In genomic region chr3:107740992-107741896, GRCh38 we compare ENCODE assay signal across 8 cellular contexts.
DNase-seq lines count a peak whose midpoint lies in the region; ATAC-seq, FAIRE-seq and TF ChIP-seq lines count a peak whose summit lies in the region.

No MANE protein-coding gene starts in this region.

- H2AFZ ChIP-seq in KMS-11 (ENCODE audit: low read depth) (no peak overlapping the region), K562 (ENCODE audit: low read depth, low read length) (no peak overlapping the region)

- TF ChIP-seq EP300 in K562 (IDR thresholded peaks at IDR 0.05; ENCODE audit: low read length), result no peak

- H3K4me3 Mint-ChIP-seq in CD4-positive, alpha-beta T cell, result no peak overlapping the region

- H3K36me3 ChIP-seq in KMS-11 (ENCODE audit: insufficient read depth), result no peaks in the 10 kb centered on the region
- no peaks in the 10 kb centered on the region; the same call in 2 of the 3 replicates for H3K36me3 ChIP-seq in K562 (ENCODE audit: control insufficient read depth, insufficient read depth, low read length)

- no peak overlapping the region for H3K27ac Mint-ChIP-seq in CD4-positive, alpha-beta T cell

- H3K9ac ChIP-seq in KMS-11, result no peak overlapping the region
- no peak overlapping the region for H3K9ac ChIP-seq in K562 (ENCODE audit: insufficient read depth in 1 of 2, low read depth in 2 of 2, low read length in 2 of 2)

- H4K20me1 ChIP-seq in KMS-11 (ENCODE audit: insufficient read depth) (no peaks in the 10 kb centered on the region), K562 (replicated peaks; ENCODE audit: control insufficient read depth, insufficient read depth, low read length) (no peaks in the 10 kb centered on the region)

- no peaks in the 10 kb centered on the region for H3K9me1 ChIP-seq in K562 (ENCODE audit: control insufficient read depth, insufficient read depth, low read length)

- TF ChIP-seq RAD21 in K562 (CRISPR knock-in tag; conservative IDR thresholded peaks at IDR 0.05 in 1 of 2, IDR thresholded peaks at IDR 0.05 in 1 of 2), result peak; percentile 52 to 57

- H3K79me2 ChIP-seq in KMS-11 (ENCODE audit: insufficient read depth, low read depth) (no peaks in the 10 kb centered on the region), K562 (ENCODE audit: control insufficient read depth, insufficient read depth, low read length) (no peaks in the 10 kb centered on the region)

- in situ Hi-C loops in K562 (cut with MboI), result no loop called here

- CTCF ChIA-PET in CD4-positive, alpha-beta T cell (lab: Charles Lee), result interaction anchor here (1.0 to 2.4 kb wide), 7 partner anchors 51 to 84 kb away, joined by 3 to 13 read pairs (median 6); no protein-coding TSS in a partner anchor
- CTCF ChIA-PET in K562 (lab: Yijun Ruan, JAX; ENCODE audit: low intra/inter-chr PET ratio), result interaction anchor here (1.3 to 1.6 kb wide), 3 partner anchors 64 to 167 kb away, joined by 3 to 7 read pairs (median 6); no protein-coding TSS in a partner anchor

- peaks cover 28% of the 10 kb centered on the region for H3K36me3 Mint-ChIP-seq in CD4-positive, alpha-beta T cell (ENCODE audit: low read depth)

- no peaks in the 10 kb centered on the region for H3K27me3 ChIP-seq in CD4-positive, alpha-beta T cell (ENCODE audit: control insufficient read depth, insufficient read depth, low read length)
- H3K27me3 ChIP-seq in KMS-11 (ENCODE audit: insufficient read depth, low read depth), result no peaks in the 10 kb centered on the region
- H3K27me3 ChIP-seq in K562 (ENCODE audit: control insufficient read depth in 2 of 2, insufficient read depth in 2 of 2, low read length in 2 of 2), result no peaks in the 10 kb centered on the region

- H3K27me3 Mint-ChIP-seq in CD4-positive, alpha-beta T cell, result no peaks in the 10 kb centered on the region

- intact Hi-C loops in CD4-positive, alpha-beta T cell (cut with DNase I, micrococcal nuclease), result loop anchor here (1.0 to 5.0 kb wide), 7 partner anchors 62 to 505 kb away; no protein-coding TSS in a partner anchor
- intact Hi-C loops in K562 (cut with micrococcal nuclease), result loop anchor here (5.0 kb wide), 2 partner anchors 64 to 504 kb away; no protein-coding TSS in a partner anchor

- ATAC-seq in CD4-positive, alpha-beta T cell (ENCODE audit: poor library complexity), result no peak
- ATAC-seq in K562, result no peak
- ATAC-seq in GM21526 (IDR thresholded peaks at IDR 0.05; ENCODE audit: low FRiP score, unreplicated experiment), result no peak
- ATAC-seq in HG02759 (IDR thresholded peaks at IDR 0.05; ENCODE audit: unreplicated experiment), result no peak

- peak; percentile 71 for TF ChIP-seq CTCF in CD4-positive, alpha-beta T cell (IDR thresholded peaks at IDR 0.05)
- TF ChIP-seq CTCF in KMS-11 (conservative IDR thresholded peaks at IDR 0.05; ENCODE audit: low read depth, low read length), result peak; percentile 45
- TF ChIP-seq CTCF in K562 (IDR thresholded peaks at IDR 0.05 in 2 of 3, conservative IDR thresholded peaks at IDR 0.05 in 1 of 3; ENCODE audit: insufficient read depth in 2 of 3, low read depth in 1 of 3, low read length in 3 of 3), result peak in 2 of 3 experiments; percentile 18 to 57; a peak in 3 of 6 replicates

- no peak overlapping the region for H3K4me2 ChIP-seq in KMS-11
- H3K4me2 ChIP-seq in K562 (ENCODE audit: insufficient read depth, low read length), result no peak overlapping the region

- H3K4me3 ChIP-seq in KMS-11 (IDR thresholded peaks at IDR 0.05; ENCODE audit: insufficient read depth, low read depth, low read length) (no peak overlapping the region), K562 (no peak overlapping the region)

- H3K4me1 ChIP-seq in KMS-11 (ENCODE audit: low read depth, poor library complexity, severe bottlenecking) (no peaks in the 10 kb centered on the region), K562 (replicated peaks in 1 of 2; ENCODE audit: control insufficient read depth in 2 of 2, insufficient read depth in 2 of 2, low read length in 2 of 2) (no peaks in the 10 kb centered on the region)

- POLR2A ChIA-PET in CD4-positive, alpha-beta T cell (lab: Charles Lee), result interaction anchor here (0.6 to 1.6 kb wide), 3 partner anchors 39 to 67 kb away, joined by 3 to 7 read pairs (median 6); no protein-coding TSS in a partner anchor
- POLR2A ChIA-PET in K562 (lab: Yijun Ruan, JAX), result no interaction called here

- TF ChIP-seq POLR2A in K562 (conservative IDR thresholded peaks at IDR 0.05), result no peak

- DNase-seq in CD4-positive, alpha-beta T cell, result no peak
- DNase-seq in K562 (ENCODE audit: extremely low read depth in 1 of 4, low spot score in 3 of 4), result peak in 1 of 4 experiments; percentile 3
- peak; percentile 43 to 55 for DNase-seq in lung microvascular endothelial cell (ENCODE audit: low read depth in 2 of 2)
- DNase-seq in GM19240 (ENCODE audit: insufficient read length, low spot score), result no peak
- no peak for DNase-seq in HuH-7 (ENCODE audit: low spot score)

- FAIRE-seq in K562 (lab: Jason Lieb, UNC), result no peak

- no TSS peak for BruUV-seq in K562 (replicated peaks; lab: Mats Ljungman, UMichigan)

- no peaks in the 10 kb centered on the region for H3K9me3 Mint-ChIP-seq in CD4-positive, alpha-beta T cell

- H3K4me1 Mint-ChIP-seq in CD4-positive, alpha-beta T cell (ENCODE audit: low read depth), result no peaks in the 10 kb centered on the region

- H3K9me3 ChIP-seq in CD4-positive, alpha-beta T cell (ENCODE audit: control insufficient read depth, low read length), result no peaks in the 10 kb centered on the region
- no peaks in the 10 kb centered on the region for H3K9me3 ChIP-seq in K562 (replicated peaks; ENCODE audit: control insufficient read depth, insufficient read depth, low read depth, low read length)

- 34% methylated on average over 6 of the region's 6 CpGs for WGBS in K562 (ENCODE audit: insufficient coverage, low coverage, missing lambda C conversion rate)

- H3K27ac ChIP-seq in CD4-positive, alpha-beta T cell (ENCODE audit: low read depth, low read length), result no peak overlapping the region
- H3K27ac ChIP-seq in KMS-11 (no peak overlapping the region), K562 (ENCODE audit: extremely low read depth, low read depth, low read length) (no peak overlapping the region)

TF ChIP-seq in K562, 482 proteins besides CTCF, POLR2A, EP300 and RAD21:
- TF ChIP-seq KLF16 (IDR thresholded peaks at IDR 0.05) (0 out of 2 replicates have a peak, but pooled peaks have one; percentile 6), CBX1 (IDR thresholded peaks at IDR 0.05; ENCODE audit: low read depth) (no peak), PHB (CRISPR knock-in tag; IDR thresholded peaks at IDR 0.05) (no peak)

Comparison
In these comparisons a context has a peak if more than half of its experiments do, and no peak if none do; other contexts are left out.
1. DNase-seq: peak in lung microvascular endothelial cell (2 of 2); none in CD4-positive, alpha-beta T cell (0 of 10), GM19240 (single experiment) and HuH-7 (single experiment).
2. Peak in every context shown above with its lines, with median percentiles within 50 percentile points of each other: CTCF ChIP-seq.